ENCODE assay signal across 21 cellular contexts in the genomic region with DNA sequence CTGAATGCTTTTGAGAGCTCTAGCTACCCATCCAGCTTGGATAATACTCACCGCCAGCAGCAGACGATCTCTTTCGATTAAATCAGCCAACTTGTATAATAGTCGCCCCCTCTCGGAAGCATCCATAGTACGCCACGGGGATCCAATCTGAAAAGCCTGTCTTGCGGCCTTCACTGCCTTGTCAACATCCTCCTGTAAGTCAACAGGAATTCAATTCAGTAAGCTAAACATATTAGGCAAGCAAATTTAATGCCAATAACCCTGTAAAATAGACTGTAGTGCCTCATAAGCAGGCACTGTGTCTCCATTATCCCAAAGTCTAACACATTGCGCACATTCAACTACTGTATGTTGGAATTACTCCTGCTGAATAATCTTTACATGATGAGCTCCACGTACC. TPM values are rescaled to one million over a fixed set of nuclear protein-coding genes. Genes with fewer than 3 reads are reported as not detected.
"Had no signal": no experiment of that assay in that cellular context is flagged by ENCODE, and none has a peak within 500 bp of the region (broad histone marks: within the 10 kb centered on the region; RNA-seq: fewer than 3 reads in every experiment).

No MANE protein-coding gene starts in this region.

- H3K9me3 ChIP-seq: suprapubic skin had no signal

- H3K36me3 ChIP-seq: suprapubic skin had no signal

- H3K4me3 ChIP-seq: hepatocyte, skin epidermis, suprapubic skin had no signal

- H3K27me3 Mint-ChIP-seq: activated naive CD8-positive, alpha-beta T cell treated with anti-CD3 and anti-CD28 coated beads for 36 hours; effector memory CD8-positive, alpha-beta T cell; stimulated activated naive CD8-positive, alpha-beta T cell treated with anti-CD3 and anti-CD28 coated beads, Interleukin-15, amount 100 ng/mL, for 72 hours; type B pancreatic cell had no signal

- H3K4me2 ChIP-seq: hepatocyte had no signal

- H2AFZ ChIP-seq: hepatocyte had no signal

- H3K4me1 ChIP-seq: foreskin keratinocyte, suprapubic skin had no signal

- ATAC-seq: activated CD8-positive, alpha-beta memory T cell treated with anti-CD3 and anti-CD28 coated beads, Interleukin-2, amount 10 ng/mL, durations not matched to agents 7 days and 5 days; activated T-helper 17 cell treated with anti-CD3 and anti-CD28 coated beads, Interleukin-2, amount 50 U/mL, for 72 hours; effector memory CD8-positive, alpha-beta T cell; foreskin keratinocyte; stimulated activated naive CD8-positive, alpha-beta T cell treated with anti-CD3 and anti-CD28 coated beads, Interleukin-15, amount 100 ng/mL, for 72 hours had no signal

- H3K27ac Mint-ChIP-seq: activated CD4-positive, alpha-beta memory T cell treated with anti-CD3 and anti-CD28 coated beads, Interleukin-2, amount 10 ng/mL, durations not matched to agents 7 days and 5 days; activated CD8-positive, alpha-beta memory T cell treated with anti-CD3 and anti-CD28 coated beads, Interleukin-2, amount 10 ng/mL, durations not matched to agents 7 days and 5 days; activated naive CD8-positive, alpha-beta T cell treated with anti-CD3 and anti-CD28 coated beads for 36 hours; activated T-helper 17 cell treated with anti-CD3 and anti-CD28 coated beads, Interleukin-2, amount 50 U/mL, for 72 hours; effector memory CD8-positive, alpha-beta T cell; nephron; stimulated activated naive CD8-positive, alpha-beta T cell treated with anti-CD3 and anti-CD28 coated beads, Interleukin-15, amount 100 ng/mL, for 72 hours; type B pancreatic cell had no signal

- H3K4me1 Mint-ChIP-seq: activated CD4-positive, alpha-beta memory T cell treated with anti-CD3 and anti-CD28 coated beads, Interleukin-2, amount 10 ng/mL, durations not matched to agents 7 days and 5 days; activated CD8-positive, alpha-beta memory T cell treated with anti-CD3 and anti-CD28 coated beads, Interleukin-2, amount 10 ng/mL, durations not matched to agents 7 days and 5 days; activated naive CD8-positive, alpha-beta T cell treated with anti-CD3 and anti-CD28 coated beads for 36 hours; activated T-helper 17 cell treated with anti-CD3 and anti-CD28 coated beads, Interleukin-2, amount 50 U/mL, for 72 hours; stimulated activated naive CD8-positive, alpha-beta T cell treated with anti-CD3 and anti-CD28 coated beads, Interleukin-15, amount 100 ng/mL, for 72 hours had no signal

- H3K27me3 ChIP-seq: foreskin keratinocyte, hepatocyte, suprapubic skin had no signal

- H3K4me3 Mint-ChIP-seq: activated CD4-positive, alpha-beta memory T cell treated with anti-CD3 and anti-CD28 coated beads, Interleukin-2, amount 10 ng/mL, durations not matched to agents 7 days and 5 days; activated CD8-positive, alpha-beta memory T cell treated with anti-CD3 and anti-CD28 coated beads, Interleukin-2, amount 10 ng/mL, durations not matched to agents 7 days and 5 days; activated naive CD8-positive, alpha-beta T cell treated with anti-CD3 and anti-CD28 coated beads for 36 hours; activated T-helper 17 cell treated with anti-CD3 and anti-CD28 coated beads, Interleukin-2, amount 50 U/mL, for 72 hours; effector memory CD8-positive, alpha-beta T cell; nephron; stimulated activated naive CD8-positive, alpha-beta T cell treated with anti-CD3 and anti-CD28 coated beads, Interleukin-15, amount 100 ng/mL, for 72 hours; type B pancreatic cell had no signal

- H3K27ac ChIP-seq: epithelial cell of prostate, foreskin keratinocyte, hepatocyte, suprapubic skin had no signal

- H3K36me3 Mint-ChIP-seq: activated CD8-positive, alpha-beta memory T cell treated with anti-CD3 and anti-CD28 coated beads, Interleukin-2, amount 10 ng/mL, durations not matched to agents 7 days and 5 days; activated naive CD8-positive, alpha-beta T cell treated with anti-CD3 and anti-CD28 coated beads for 36 hours; type B pancreatic cell had no signal

- DNase-seq: activated CD4-positive, alpha-beta memory T cell treated with anti-CD3 and anti-CD28 coated beads, Interleukin-2, amount 10 ng/mL, durations not matched to agents 7 days and 5 days; activated CD4-positive, alpha-beta T cell treated with anti-CD3 and anti-CD28 coated beads for 48 hours; activated CD4-positive, CD25-positive, alpha-beta regulatory T cell; activated CD8-positive, alpha-beta memory T cell treated with anti-CD3 and anti-CD28 coated beads, Interleukin-2, amount 10 ng/mL, durations not matched to agents 7 days and 5 days; activated naive CD4-positive, alpha-beta T cell; activated naive CD8-positive, alpha-beta T cell treated with anti-CD3 and anti-CD28 coated beads for 36 hours; amniotic stem cell; effector memory CD8-positive, alpha-beta T cell; foreskin keratinocyte; midbrain; nucleus accumbens; posterior cingulate gyrus; retina; stimulated activated naive CD8-positive, alpha-beta T cell treated with anti-CD3 and anti-CD28 coated beads, Interleukin-15, amount 100 ng/mL, for 72 hours had no signal

- H3K9me3 Mint-ChIP-seq: activated CD4-positive, alpha-beta memory T cell treated with anti-CD3 and anti-CD28 coated beads, Interleukin-2, amount 10 ng/mL, durations not matched to agents 7 days and 5 days; activated naive CD8-positive, alpha-beta T cell treated with anti-CD3 and anti-CD28 coated beads for 36 hours; activated T-helper 17 cell treated with anti-CD3 and anti-CD28 coated beads, Interleukin-2, amount 50 U/mL, for 72 hours; nephron; stimulated activated naive CD8-positive, alpha-beta T cell treated with anti-CD3 and anti-CD28 coated beads, Interleukin-15, amount 100 ng/mL, for 72 hours; type B pancreatic cell had no signal

RNA-seq across cellular contexts. Expression of a gene that starts 22.0 kb away (rescaled TPM):
- total RNA-seq: activated CD4-positive, alpha-beta memory T cell treated with anti-CD3 and anti-CD28 coated beads, Interleukin-2, amount 10 ng/mL, durations not matched to agents 7 days and 5 days; activated CD8-positive, alpha-beta memory T cell treated with anti-CD3 and anti-CD28 coated beads, Interleukin-2, amount 10 ng/mL, durations not matched to agents 7 days and 5 days; activated naive CD8-positive, alpha-beta T cell treated with anti-CD3 and anti-CD28 coated beads for 36 hours; activated T-helper 17 cell treated with anti-CD3 and anti-CD28 coated beads, Interleukin-2, amount 50 U/mL, for 72 hours had no signal
